In genomic region chr12:122413516-122414404, GRCh38 we compare ENCODE assay signal across 11 cellular contexts. TPM values are rescaled to one million over a fixed set of nuclear protein-coding genes. Genes with fewer than 3 reads are reported as not detected.
DNase-seq lines count a peak whose midpoint lies in the region; ATAC-seq lines count a peak whose summit lies in the region.
"Had no signal": no experiment of that assay in that cellular context is flagged by ENCODE, and none has a peak within 500 bp of the region (broad histone marks: within the 10 kb centered on the region; RNA-seq: fewer than 3 reads in every experiment).

No MANE protein-coding gene starts in this region.

- no peak overlapping the region for H3K4me3 ChIP-seq in skin epidermis
- H3K4me3 ChIP-seq: ascending aorta had no signal

- H3K4me1 Mint-ChIP-seq in T-helper 1 cell treated with Interleukin-12 subunit alpha and Interleukin-12 subunit beta and Interleukin-4 antibody, amounts not matched to agents 30 μg/mL and 1 μg/mL, for 36 hours (ENCODE audit: low read depth), result peaks cover 28% of the 10 kb centered on the region
- peaks cover 14 to 22% of the 10 kb centered on the region in 2 donors for H3K4me1 Mint-ChIP-seq in effector memory CD8-positive, alpha-beta T cell (ENCODE audit: low read depth in 2 of 2)

- H3K27me3 Mint-ChIP-seq in T-helper 1 cell treated with Interleukin-12 subunit alpha and Interleukin-12 subunit beta and Interleukin-4 antibody, amounts not matched to agents 30 μg/mL and 1 μg/mL, for 36 hours (ENCODE audit: low read depth), result no peaks in the 10 kb centered on the region
- no peaks in the 10 kb centered on the region for H3K27me3 Mint-ChIP-seq in effector memory CD8-positive, alpha-beta T cell

- peak overlapping the region; percentile 69 for H3K4me3 Mint-ChIP-seq in T-helper 1 cell treated with Interleukin-12 subunit alpha and Interleukin-12 subunit beta and Interleukin-4 antibody, amounts not matched to agents 30 μg/mL and 1 μg/mL, for 36 hours
- peak overlapping the region; percentile 46 to 71 for H3K4me3 Mint-ChIP-seq in effector memory CD8-positive, alpha-beta T cell

- no peak for ATAC-seq in effector memory CD8-positive, alpha-beta T cell (replicated peaks)
- ATAC-seq in GM18868 (IDR thresholded peaks at IDR 0.05; ENCODE audit: unreplicated experiment), result no peak
- ATAC-seq: left colon had no signal

- H3K27ac ChIP-seq in skin epidermis, result peak overlapping the region in 13 of 21 experiments; percentile 4 to 74 (median 61)

- H3K9me3 Mint-ChIP-seq in T-helper 1 cell treated with Interleukin-12 subunit alpha and Interleukin-12 subunit beta and Interleukin-4 antibody, amounts not matched to agents 30 μg/mL and 1 μg/mL, for 36 hours, result no peaks in the 10 kb centered on the region
- no peaks in the 10 kb centered on the region for H3K9me3 Mint-ChIP-seq in effector memory CD8-positive, alpha-beta T cell

- peak overlapping the region; percentile 84 for H3K27ac Mint-ChIP-seq in T-helper 1 cell treated with Interleukin-12 subunit alpha and Interleukin-12 subunit beta and Interleukin-4 antibody, amounts not matched to agents 30 μg/mL and 1 μg/mL, for 36 hours
- H3K27ac Mint-ChIP-seq in effector memory CD8-positive, alpha-beta T cell, result peak overlapping the region; percentile 84 to 86

- no peak for DNase-seq in T-helper 1 cell
- peak; percentile 82 for DNase-seq in NCI-H446 treated with DMSO at 0.1 percent for 48 hours (lab: John Stamatoyannopoulos, UW)
- DNase-seq in effector memory CD8-positive, alpha-beta T cell, result no peak
- DNase-seq in DMS153 (lab: John Stamatoyannopoulos, UW), result no peak
- no peak for DNase-seq in mucosa of gallbladder (ENCODE audit: low spot score)
- DNase-seq: left colon, SHP77 had no signal

- H3K36me3 Mint-ChIP-seq in T-helper 1 cell treated with Interleukin-12 subunit alpha and Interleukin-12 subunit beta and Interleukin-4 antibody, amounts not matched to agents 30 μg/mL and 1 μg/mL, for 36 hours (ENCODE audit: low read depth), result peaks cover 11% of the 10 kb centered on the region
- H3K36me3 Mint-ChIP-seq in effector memory CD8-positive, alpha-beta T cell (ENCODE audit: insufficient read depth), result no peaks in the 10 kb centered on the region

RNA-seq across cellular contexts. Expression of gene CLIP1, which starts 8.7 kb away (rescaled TPM):
- 71.6 TPM for total RNA-seq in mucosa of gallbladder
